In the genomic region with DNA sequence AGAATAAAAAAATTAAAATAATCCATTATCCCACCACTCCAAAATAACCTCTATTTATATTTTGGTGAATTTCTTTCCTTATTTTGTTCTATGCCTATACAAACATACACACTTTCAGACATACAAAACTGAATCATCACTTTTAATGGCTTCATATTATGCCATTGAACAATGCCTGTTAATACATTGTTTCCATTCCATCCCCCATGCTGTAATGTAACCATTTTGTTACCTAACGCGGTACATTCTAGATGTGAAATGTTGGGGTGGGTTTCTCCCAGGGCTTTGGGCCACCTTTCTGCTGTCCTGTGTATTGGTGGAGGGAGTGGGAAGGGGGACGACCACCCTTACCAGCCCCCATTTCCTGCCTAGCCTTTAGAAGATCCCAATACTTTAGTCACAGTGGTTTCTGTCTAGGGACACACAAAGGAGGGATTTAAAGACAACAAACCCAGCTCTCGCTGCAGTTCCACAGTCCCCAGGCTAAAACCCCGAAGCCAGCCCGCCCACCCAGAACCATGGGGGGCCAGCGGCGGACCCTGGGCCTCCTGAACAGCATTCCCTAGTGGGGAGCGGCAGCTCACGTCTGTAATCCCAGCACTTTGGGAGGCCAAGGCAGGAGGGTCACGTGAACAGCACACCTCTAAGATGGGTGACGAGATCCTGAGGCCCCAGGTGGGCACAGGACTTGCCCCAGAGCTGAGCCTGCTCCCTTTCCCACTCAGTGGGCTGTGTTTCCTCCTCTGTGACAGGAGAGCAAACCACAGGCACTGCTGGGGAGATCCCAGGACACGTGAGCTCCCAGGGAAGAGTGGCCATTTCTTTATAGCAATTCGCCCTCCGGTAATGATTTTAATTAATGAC, we compare ENCODE assay signal across 9 cellular contexts. TPM values are rescaled to one million over a fixed set of nuclear protein-coding genes. Genes with fewer than 3 reads are reported as not detected.
DNase-seq lines count a peak whose midpoint lies in the region; ATAC-seq and TF ChIP-seq lines count a peak whose summit lies in the region.
"Had no signal": no experiment of that assay in that cellular context is flagged by ENCODE, and none has a peak within 500 bp of the region (broad histone marks: within the 10 kb centered on the region; RNA-seq: fewer than 3 reads in every experiment).

No MANE protein-coding gene starts in this region.

- H3K4me3 Mint-ChIP-seq in neural progenitor cell: peak overlapping the region; percentile 35

- peaks cover 53% of the 10 kb centered on the region for H3K4me1 Mint-ChIP-seq in neural progenitor cell

- no peaks in the 10 kb centered on the region for H3K36me3 Mint-ChIP-seq in neural progenitor cell

- peaks cover 19% of the 10 kb centered on the region for H3K79me2 ChIP-seq in neural progenitor cell (ENCODE audit: low read depth)

- H3K9me3 ChIP-seq in BLaER1: no peaks in the 10 kb centered on the region
- H3K9me3 ChIP-seq in neural progenitor cell (ENCODE audit: low read depth): no peaks in the 10 kb centered on the region

- peak overlapping the region; percentile 92 for H3K27ac Mint-ChIP-seq in neural progenitor cell

- no peaks in the 10 kb centered on the region for H3K9me3 Mint-ChIP-seq in neural progenitor cell

- peaks cover 26% of the 10 kb centered on the region for H3F3A ChIP-seq in neural progenitor cell (ENCODE audit: low read depth)

- peak; percentile 89 for DNase-seq in NCI-H69 (lab: John Stamatoyannopoulos, UW)
- DNase-seq in dermis blood vessel endothelial cell: peak; percentile 65
- DNase-seq in neural progenitor cell (ENCODE audit: low spot score): peak; percentile 80
- DNase-seq in stimulated activated CD4-positive, alpha-beta T cell treated with anti-CD3 and anti-CD28 coated beads, Interleukin-4, amount 100 ng/mL, for 4 hours: no peak
- no peak for DNase-seq in effector CD4-positive, alpha-beta T cell
- no peak for DNase-seq in SK-N-DZ (ENCODE audit: low spot score)

- H3K27me3 Mint-ChIP-seq in neural progenitor cell (ENCODE audit: insufficient read depth, low read depth): peaks cover 10% of the 10 kb centered on the region

- H3K9ac ChIP-seq in BLaER1 (peak overlapping the region; percentile 59), neural progenitor cell (no peak overlapping the region)

- H3K27me3 ChIP-seq in BLaER1 (no peaks in the 10 kb centered on the region), neural progenitor cell (no peaks in the 10 kb centered on the region)

- H3K4me1 ChIP-seq in BLaER1 (peaks cover 90% of the 10 kb centered on the region), neural progenitor cell (peaks cover 40% of the 10 kb centered on the region)

- H3K36me3 ChIP-seq in BLaER1: 0 out of 2 replicates have a peak, but pooled peaks cover 9% of the 10 kb centered on the region
- no peaks in the 10 kb centered on the region for H3K36me3 ChIP-seq in neural progenitor cell

- no peak overlapping the region for H2AFZ ChIP-seq in neural progenitor cell (replicated peaks)

- TF ChIP-seq CTCF in neural progenitor cell (IDR thresholded peaks at IDR 0.05): no peak

- H3K27ac ChIP-seq in BLaER1: peak overlapping the region; percentile 71
- peak overlapping the region; percentile 30 for H3K27ac ChIP-seq in neural progenitor cell

- H3K4me3 ChIP-seq in BLaER1 (peak overlapping the region; percentile 44), neural progenitor cell (peak overlapping the region; percentile 15)

- ATAC-seq in HG03139 (IDR thresholded peaks at IDR 0.05; ENCODE audit: unreplicated experiment): no peak
- ATAC-seq: HepG2 had no signal

- H3K4me2 ChIP-seq in BLaER1: peak overlapping the region; percentile 89
- peak overlapping the region; percentile 69 for H3K4me2 ChIP-seq in neural progenitor cell

- H4K20me1 ChIP-seq in BLaER1: peaks cover 48% of the 10 kb centered on the region
- H4K20me1 ChIP-seq in neural progenitor cell (ENCODE audit: low read depth): peaks cover 8% of the 10 kb centered on the region

RNA-seq across cellular contexts. Expression of gene STXBP1, which starts 56.9 kb away (rescaled TPM):
- 24.7 and 34.0 TPM in 2 replicates for total RNA-seq in dermis blood vessel endothelial cell
- total RNA-seq in neural progenitor cell (ENCODE audit: low replicate concordance): 12.0 and 23.1 TPM in 2 replicates
- polyA plus RNA-seq in SK-N-DZ (2014; cell fraction: cytosol; rRNA removed): 39.9 and 64.1 TPM in 2 replicates
- polyA plus RNA-seq in SK-N-DZ (2014; cell fraction: nucleus; rRNA removed): 25.0 and 104 TPM in 2 replicates

Comparison
In these comparisons a context has a peak if more than half of its experiments do, and no peak if none do; other contexts are left out.
1. DNase-seq: peak in NCI-H69 (single experiment), dermis blood vessel endothelial cell (single experiment) and neural progenitor cell (single experiment); none in stimulated activated CD4-positive, alpha-beta T cell treated with anti-CD3 and anti-CD28 coated beads, Interleukin-4, amount 100 ng/mL, for 4 hours (0 of 2), effector CD4-positive, alpha-beta T cell (single experiment) and SK-N-DZ (single experiment).